13 cellular contexts compared by ENCODE assay signal in genomic region chr6:75217203-75217602, GRCh38. TPM values are rescaled to one million over a fixed set of nuclear protein-coding genes. Genes with fewer than 3 reads are reported as not detected.
A peak's percentile ranks its signal among the peaks of the same experiment; 100 is the strongest.
DNase-seq lines count a peak whose midpoint lies in the region; ATAC-seq and TF ChIP-seq lines count a peak whose summit lies in the region.
"Had no signal": no experiment of that assay in that cellular context is flagged by ENCODE, and none has a peak within 500 bp of the region (broad histone marks: within the 10 kb centered on the region; RNA-seq: fewer than 3 reads in every experiment).

No MANE protein-coding gene starts in this region.

- TF ChIP-seq CTCF in RWPE2 (IDR thresholded peaks at IDR 0.05; ENCODE audit: poor library complexity, severe bottlenecking) (no peak), fibroblast of pulmonary artery (IDR thresholded peaks at IDR 0.05; ENCODE audit: low read length, missing control alignments) (no peak), omental fat pad (IDR thresholded peaks at IDR 0.05) (no peak), transverse colon (IDR thresholded peaks at IDR 0.05) (no peak)

- H3K36me3 ChIP-seq in RWPE2 (ENCODE audit: low read depth), result no peaks in the 10 kb centered on the region
- no peaks in the 10 kb centered on the region for H3K36me3 ChIP-seq in transverse colon
- H3K36me3 ChIP-seq: spleen had no signal

- H3K9me3 ChIP-seq in RWPE2 (ENCODE audit: severe bottlenecking), result no peaks in the 10 kb centered on the region
- H3K9me3 ChIP-seq in transverse colon, result no peaks in the 10 kb centered on the region
- H3K9me3 ChIP-seq: spleen had no signal

- WGBS in transverse colon (ENCODE audit: low coverage in 1 of 2), 2 donors, result 13 to 24% methylated on average over 4 of the region's 4 CpGs

- H3K27me3 ChIP-seq in RWPE2 (ENCODE audit: insufficient read depth, poor library complexity, severe bottlenecking), result no peaks in the 10 kb centered on the region
- H3K27me3 ChIP-seq in transverse colon, result no peaks in the 10 kb centered on the region

- TF ChIP-seq POLR2A in transverse colon (IDR thresholded peaks at IDR 0.05), result no peak

- ATAC-seq in GM18868 (IDR thresholded peaks at IDR 0.05; ENCODE audit: unreplicated experiment) (peak; percentile 49), RWPE2 (ENCODE audit: low read depth) (peak; percentile 41; the same call in 1 of the 3 replicates), omental fat pad (ENCODE audit: low FRiP score) (peak; percentile 51)

- H3K4me3 ChIP-seq in RWPE2 (ENCODE audit: severe bottlenecking) (no peak overlapping the region), fibroblast of pulmonary artery (replicated peaks; ENCODE audit: low read depth, low read length) (no peak overlapping the region), transverse colon (no peak overlapping the region)
- H3K4me3 ChIP-seq: spleen had no signal

- H3K4me1 ChIP-seq in RWPE2 (ENCODE audit: insufficient read depth, poor library complexity, severe bottlenecking) (no peaks in the 10 kb centered on the region), transverse colon (peaks cover 0 to 32% (median 2%) of the 10 kb centered on the region in 4 donors)
- H3K4me1 ChIP-seq: spleen had no signal

- intact Hi-C loops in transverse colon (cut with DNase I; ENCODE audit: low total_unique reads), result loop anchor here (5.0 kb wide), 1 partner anchor 1545 kb away; no protein-coding TSS in a partner anchor

- H3K27ac ChIP-seq in RWPE2 (ENCODE audit: poor library complexity, severe bottlenecking) (no peak overlapping the region), transverse colon (peak overlapping the region in 2 of 4 donors; percentile 11 to 16)

- DNase-seq in RWPE2 (ENCODE audit: low spot score), result no peak
- peak; percentile 79 for DNase-seq in fibroblast of pulmonary artery (ENCODE audit: low read depth)
- DNase-seq in omental fat pad (ENCODE audit: low spot score), result no peak
- no peak for DNase-seq in transverse colon
- no peak for DNase-seq in GM19238 (ENCODE audit: insufficient read length, low spot score)
- no peak for DNase-seq in T-helper 1 cell
- no peak for DNase-seq in stimulated activated CD4-positive, alpha-beta T cell treated with anti-CD3 and anti-CD28 coated beads, Interleukin-15, amount 100 ng/mL, for 24 hours
- DNase-seq: activated T-cell treated with anti-CD3 and anti-CD28 coated beads, Interleukin-2, amount 50 U/mL, for 4 hours; COR-L47; NCI-H1092 treated with DMSO at 0.1 percent for 48 hours; spleen; stimulated activated naive CD4-positive, alpha-beta T cell had no signal

- in situ Hi-C loops in transverse colon (cut with MboI; ENCODE audit: low pct_ligation_motif_present in 1 of 4, low pct_unique_long_range_greater_than_20kb in 1 of 4, low sequenced_read_pairs in 3 of 4), result loop anchor here (10.0 to 25.0 kb wide), 6 partner anchors 805 to 1480 kb away; no protein-coding TSS in a partner anchor

- no peak for TF ChIP-seq EP300 in transverse colon (IDR thresholded peaks at IDR 0.05; ENCODE audit: low read depth)

RNA-seq across cellular contexts. Expression of gene COL12A1, which starts 11.3 kb away (rescaled TPM):
- total RNA-seq in omental fat pad (100 to 1,000 TPM; 125 to 589 (median 192) TPM), transverse colon (10 to 100 TPM; 14.2 to 45.1 (median 32.3) TPM)

RNA-seq across cellular contexts. Expression of gene COX7A2, which starts 26.4 kb away (rescaled TPM):
- total RNA-seq in omental fat pad (100 to 1,000 TPM; 171 to 310 (median 221) TPM), transverse colon (100 to 1,000 TPM; 146 to 469 (median 349) TPM)
